8 cellular contexts compared by ENCODE assay signal in genomic region chr10:72087969-72088878, GRCh38. TPM values are rescaled to one million over a fixed set of nuclear protein-coding genes. Genes with fewer than 3 reads are reported as not detected.
DNase-seq lines count a peak whose midpoint lies in the region; ATAC-seq, FAIRE-seq and TF ChIP-seq lines count a peak whose summit lies in the region.

A gene with protein sequence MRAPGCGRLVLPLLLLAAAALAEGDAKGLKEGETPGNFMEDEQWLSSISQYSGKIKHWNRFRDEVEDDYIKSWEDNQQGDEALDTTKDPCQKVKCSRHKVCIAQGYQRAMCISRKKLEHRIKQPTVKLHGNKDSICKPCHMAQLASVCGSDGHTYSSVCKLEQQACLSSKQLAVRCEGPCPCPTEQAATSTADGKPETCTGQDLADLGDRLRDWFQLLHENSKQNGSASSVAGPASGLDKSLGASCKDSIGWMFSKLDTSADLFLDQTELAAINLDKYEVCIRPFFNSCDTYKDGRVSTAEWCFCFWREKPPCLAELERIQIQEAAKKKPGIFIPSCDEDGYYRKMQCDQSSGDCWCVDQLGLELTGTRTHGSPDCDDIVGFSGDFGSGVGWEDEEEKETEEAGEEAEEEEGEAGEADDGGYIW (minus strand): TSS chr10:72088551. CDS start chr10:72088328, 223 bp downstream.

- in situ Hi-C loops in astrocyte of the spinal cord (cut with HindIII; ENCODE audit: low sequenced_read_pairs): no loop called here

- ATAC-seq in GM21360 (IDR thresholded peaks at IDR 0.05; ENCODE audit: unreplicated experiment): no peak

- H3K36me3 ChIP-seq in kidney epithelial cell (ENCODE audit: control insufficient read depth, insufficient read depth, low read length): no peaks in the 10 kb centered on the region

- TF ChIP-seq CTCF in GM12865 (IDR thresholded peaks at IDR 0.05; ENCODE audit: insufficient read depth, low read depth, low read length, missing control alignments): no peak
- TF ChIP-seq CTCF in astrocyte of the spinal cord (IDR thresholded peaks at IDR 0.05; ENCODE audit: low read depth, low read length): no peak
- no peak for TF ChIP-seq CTCF in kidney epithelial cell (IDR thresholded peaks at IDR 0.05; ENCODE audit: insufficient read depth, low read length, poor library complexity, severe bottlenecking)

- H3K4me3 ChIP-seq in GM12865 (ENCODE audit: low read depth, low read length) (peak within 1 kb of the TSS; percentile 46), astrocyte of the spinal cord (ENCODE audit: low read depth, low read length) (peak within 1 kb of the TSS; percentile 12), kidney epithelial cell (ENCODE audit: low read depth, low read length) (peak within 1 kb of the TSS; percentile 55)

- peaks cover 21% of the 10 kb centered on the region for H3K27me3 ChIP-seq in kidney epithelial cell (ENCODE audit: control insufficient read depth, insufficient read depth, low read length)

- FAIRE-seq in RCC 7860 (lab: Jason Lieb, UNC): no peak

- DNase-seq in GM12865 (ENCODE audit: low read depth): no peak
- peak; percentile 77 for DNase-seq in T-helper 22 cell (ENCODE audit: low read depth)
- peak; percentile 9 for DNase-seq in astrocyte of the spinal cord (ENCODE audit: low read depth, low spot score)
- DNase-seq in kidney epithelial cell (ENCODE audit: low read depth): no peak
- peak; percentile 75 for DNase-seq in stimulated activated CD4-positive, alpha-beta T cell treated with anti-CD3 and anti-CD28 coated beads, Interleukin-15, amount 100 ng/mL, for 24 hours
- no peak for DNase-seq in RCC 7860 (ENCODE audit: low spot score)
- no peak for DNase-seq in AML-193 (lab: John Stamatoyannopoulos, UW)

RNA-seq across cellular contexts. Expression of the gene that starts here (rescaled TPM):
- total RNA-seq in kidney epithelial cell: 48.8 and 53.2 TPM in 2 replicates

Comparison
In these comparisons a context has a peak if more than half of its experiments do, and no peak if none do; other contexts are left out.
1. DNase-seq: peak in T-helper 22 cell (single experiment), astrocyte of the spinal cord (single experiment) and stimulated activated CD4-positive, alpha-beta T cell treated with anti-CD3 and anti-CD28 coated beads, Interleukin-15, amount 100 ng/mL, for 24 hours (single experiment); none in GM12865 (single experiment), kidney epithelial cell (single experiment), RCC 7860 (single experiment) and AML-193 (0 of 2).
2. Peak in every context shown above with its lines, with median percentiles within 50 percentile points of each other: H3K4me3 ChIP-seq.